ENCODE assay signal across 8 cellular contexts in the genomic region with DNA sequence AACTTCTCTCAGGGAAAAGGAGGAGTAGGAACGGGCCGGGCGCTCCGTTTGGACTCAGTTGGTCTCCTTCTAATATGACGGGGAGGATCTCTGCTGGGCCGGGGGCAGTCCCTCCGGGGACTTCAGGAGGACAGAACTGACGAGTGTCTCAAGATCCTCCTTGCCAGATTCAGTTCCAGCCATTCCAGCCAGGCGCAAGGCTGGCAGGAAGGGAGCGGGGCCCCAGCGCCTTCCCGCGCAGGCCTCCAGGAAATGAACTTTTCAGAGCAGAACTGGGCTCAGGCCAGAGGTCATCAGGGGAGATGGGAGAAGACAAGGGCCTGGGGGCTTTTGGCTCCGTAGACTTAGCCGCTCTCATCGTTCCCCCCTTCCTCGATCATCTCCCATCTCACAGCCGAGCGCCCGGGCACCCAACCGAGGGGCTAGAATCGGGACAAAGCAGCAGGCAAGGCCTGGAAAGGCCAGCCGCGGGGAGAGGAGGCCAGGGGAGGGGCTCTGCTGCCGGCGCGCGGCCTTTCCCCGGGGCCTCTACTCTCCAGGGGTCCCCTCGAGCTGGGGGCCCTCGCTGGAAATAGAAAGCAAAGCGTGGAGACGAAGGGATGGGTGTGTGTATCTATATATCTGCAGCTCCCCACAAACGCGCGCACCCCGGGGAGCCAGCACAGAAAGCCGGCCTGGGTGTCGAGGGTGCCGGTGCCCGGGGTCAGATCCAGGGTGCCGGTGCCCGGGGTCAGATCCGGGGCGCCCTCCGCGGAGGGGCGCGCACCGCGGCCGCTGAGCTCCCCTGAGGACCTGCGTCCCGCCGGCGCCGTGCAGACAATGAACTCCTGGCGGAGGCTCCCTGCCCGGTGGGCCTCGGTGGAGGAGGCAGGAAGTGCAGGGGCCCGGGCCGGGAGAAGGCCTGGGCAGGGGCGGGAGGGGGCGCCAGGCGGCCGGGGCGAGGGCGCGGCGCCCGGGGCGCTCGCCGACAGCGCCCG. TPM values are rescaled to one million over a fixed set of nuclear protein-coding genes. Genes with fewer than 3 reads are reported as not detected.
DNase-seq lines count a peak whose midpoint lies in the region; ATAC-seq and TF ChIP-seq lines count a peak whose summit lies in the region.

No MANE protein-coding gene starts in this region.

- H3K9me3 Mint-ChIP-seq in activated naive CD4-positive, alpha-beta T cell treated with anti-CD3 and anti-CD28 coated beads for 36 hours: no peaks in the 10 kb centered on the region

- H3K27ac ChIP-seq in coronary artery: peak overlapping the region; percentile 66 to 94

- H3K36me3 ChIP-seq in mucosa of descending colon (ENCODE audit: low read depth): no peaks in the 10 kb centered on the region

- peaks cover 36% of the 10 kb centered on the region for H3K27me3 Mint-ChIP-seq in activated naive CD4-positive, alpha-beta T cell treated with anti-CD3 and anti-CD28 coated beads for 36 hours (ENCODE audit: low read depth)

- H3K4me1 ChIP-seq in mucosa of descending colon (ENCODE audit: low read depth): peaks cover 30% of the 10 kb centered on the region

- H3K4me3 Mint-ChIP-seq in activated naive CD4-positive, alpha-beta T cell treated with anti-CD3 and anti-CD28 coated beads for 36 hours: peak overlapping the region; percentile 58

- H3K4me3 ChIP-seq in LNCaP clone FGC (ENCODE audit: low read depth, low read length) (peak overlapping the region; percentile 49; the same call in 1 of the 2 replicates), coronary artery (peak overlapping the region; percentile 88), mucosa of descending colon (peak overlapping the region; percentile 63)

- DNase-seq in activated naive CD4-positive, alpha-beta T cell treated with anti-CD3 and anti-CD28 coated beads for 36 hours: no peak
- DNase-seq in activated naive CD4-positive, alpha-beta T cell treated with Interleukin-2 at 50 U/mL for 16 hours: no peak
- DNase-seq in LNCaP clone FGC (ENCODE audit: low read depth) (no peak), coronary artery (ENCODE audit: low spot score) (no peak), mucosa of descending colon (peak; percentile 50 to 70 (median 63))

- TF ChIP-seq CTCF in LNCaP clone FGC (IDR thresholded peaks at IDR 0.05; ENCODE audit: control insufficient read depth, extremely low read depth, insufficient read depth) (no peak), coronary artery (IDR thresholded peaks at IDR 0.05) (no peak), mucosa of descending colon (IDR thresholded peaks at IDR 0.05) (no peak)

- peak; percentile 8 for ATAC-seq in mucosa of descending colon
- ATAC-seq in HG03097 (IDR thresholded peaks at IDR 0.05; ENCODE audit: low FRiP score, unreplicated experiment): no peak
- no peak for ATAC-seq in GM21576 (IDR thresholded peaks at IDR 0.05; ENCODE audit: unreplicated experiment)
- no peak for ATAC-seq in HG03354 (IDR thresholded peaks at IDR 0.05; ENCODE audit: poor library complexity, severe bottlenecking, unreplicated experiment)

- H3K27ac Mint-ChIP-seq in activated naive CD4-positive, alpha-beta T cell treated with anti-CD3 and anti-CD28 coated beads for 36 hours: no peak overlapping the region

- CTCF ChIA-PET in activated naive CD4-positive, alpha-beta T cell treated with anti-CD3 and anti-CD28 coated beads for 36 hours (lab: Charles Lee): no interaction called here

- no peaks in the 10 kb centered on the region for H3K9me3 ChIP-seq in mucosa of descending colon

- H3K36me3 Mint-ChIP-seq in activated naive CD4-positive, alpha-beta T cell treated with anti-CD3 and anti-CD28 coated beads for 36 hours (ENCODE audit: low read depth): no peaks in the 10 kb centered on the region

- peaks cover 8% of the 10 kb centered on the region for H3K4me1 Mint-ChIP-seq in activated naive CD4-positive, alpha-beta T cell treated with anti-CD3 and anti-CD28 coated beads for 36 hours (ENCODE audit: low read depth)

- intact Hi-C loops in activated naive CD4-positive, alpha-beta T cell treated with anti-CD3 and anti-CD28 coated beads for 36 hours (cut with micrococcal nuclease): loop anchor here (5.0 kb wide), 3 partner anchors 168 to 412 kb away; partner anchors contain the start of gene TENT4B
- intact Hi-C loops in mucosa of descending colon (cut with DNase I, micrococcal nuclease): no loop called here

RNA-seq across cellular contexts. Expression of gene ZNF423, which starts 1.4 kb away (rescaled TPM):
- under 1 TPM in 1 of 2 experiments, not detected in 1; 0.05 TPM for total RNA-seq in activated naive CD4-positive, alpha-beta T cell treated with anti-CD3 and anti-CD28 coated beads for 36 hours
- total RNA-seq in mucosa of descending colon: 10 to 100 TPM in 2 of 3 donors, 1 to 10 TPM in 1; 6.7 to 11.6 (median 11.0) TPM

Comparison
In these comparisons a context has a peak if more than half of its experiments do, and no peak if none do; other contexts are left out.
1. DNase-seq: peak in mucosa of descending colon (3 of 3); none in activated naive CD4-positive, alpha-beta T cell treated with anti-CD3 and anti-CD28 coated beads for 36 hours (single experiment), activated naive CD4-positive, alpha-beta T cell treated with Interleukin-2 at 50 U/mL for 16 hours (single experiment), LNCaP clone FGC (single experiment) and coronary artery (single experiment).
2. RNA of gene ZNF423, which starts 1.4 kb away (total RNA-seq): 6.7 to 11.6 TPM in mucosa of descending colon; 0.05 TPM in activated naive CD4-positive, alpha-beta T cell treated with anti-CD3 and anti-CD28 coated beads for 36 hours; every median in the first group is over 4 times any median in the second.
3. Peak in every context shown above with its lines, with median percentiles within 50 percentile points of each other: H3K4me3 ChIP-seq.